31 cellular contexts compared by ENCODE assay signal in the genomic region with DNA sequence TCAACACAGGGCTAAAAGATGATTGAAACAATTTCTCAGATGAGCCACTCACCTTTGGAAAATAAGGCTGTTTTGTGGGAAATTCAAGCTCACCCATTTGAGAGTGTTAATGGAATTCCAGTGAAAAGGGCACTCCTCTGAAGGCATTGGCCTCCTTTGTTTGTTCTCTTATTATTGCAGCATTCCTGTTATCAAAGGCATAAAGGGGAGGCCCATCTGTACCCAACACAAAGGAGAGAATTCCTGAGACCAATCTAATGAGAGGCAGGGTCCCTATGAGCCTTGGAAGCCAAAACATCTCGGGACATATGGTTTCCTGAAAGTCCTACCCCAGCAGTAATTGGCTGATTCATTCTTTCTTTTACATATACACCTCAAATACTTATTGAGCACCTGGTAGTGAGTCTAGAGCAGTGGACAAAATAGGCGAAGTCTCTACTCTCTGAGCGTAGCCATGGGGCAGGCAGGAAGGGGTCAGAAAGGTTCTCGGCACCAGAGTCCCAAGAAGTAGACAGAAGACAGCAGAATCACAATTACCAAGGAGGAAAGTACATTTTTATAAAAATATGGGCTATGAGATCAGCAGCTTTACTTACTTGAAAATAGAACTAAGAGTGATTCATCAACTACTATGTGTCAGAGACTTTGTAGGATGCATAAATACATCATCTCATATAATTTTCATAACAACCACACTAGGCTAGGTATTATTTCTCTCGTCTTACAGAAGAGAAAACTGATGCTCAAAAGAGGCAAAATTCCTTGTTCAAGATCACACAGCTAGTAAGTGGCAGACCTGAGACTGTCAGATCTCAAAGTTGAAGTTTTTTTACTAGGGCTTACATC.
DNase-seq lines count a peak whose midpoint lies in the region; ATAC-seq, FAIRE-seq and TF ChIP-seq lines count a peak whose summit lies in the region.
"Had no signal": no experiment of that assay in that cellular context is flagged by ENCODE, and none has a peak within 500 bp of the region (broad histone marks: within the 10 kb centered on the region; RNA-seq: fewer than 3 reads in every experiment).

No MANE protein-coding gene starts in this region.

- H3K4me2 ChIP-seq in OCI-LY7 (ENCODE audit: low read length): no peak overlapping the region
- H3K4me2 ChIP-seq: KMS-11 had no signal

- H3K27me3 ChIP-seq in bronchial epithelial cell (ENCODE audit: control insufficient read depth, insufficient read depth, low read length) (no peaks in the 10 kb centered on the region), iPS-20b (ENCODE audit: insufficient read depth, low read length) (peaks cover 71% of the 10 kb centered on the region)
- H3K27me3 ChIP-seq: BE2C, gastroesophageal sphincter, neutrophil, Peyer's patch, SJCRH30, thyroid gland had no signal

- H3K4me3 ChIP-seq in bronchial epithelial cell (ENCODE audit: low read depth, low read length) (no peak overlapping the region), iPS-20b (ENCODE audit: low read length) (peak overlapping the region; percentile 37), OCI-LY7 (ENCODE audit: low read depth, low read length, poor library complexity, severe bottlenecking) (no peak overlapping the region)
- H3K4me3 ChIP-seq: gastroesophageal sphincter, lung, Peyer's patch, prostate gland, SJCRH30, thyroid gland had no signal

- CTCF ChIA-PET in OCI-LY7 (lab: Charles Lee; ENCODE audit: unreplicated experiment): no interaction called here

- H3K9me2 ChIP-seq in OCI-LY7 (ENCODE audit: insufficient read depth, low read length): no peaks in the 10 kb centered on the region

- H3K4me1 ChIP-seq in iPS-20b (ENCODE audit: insufficient read depth, low read length) (peaks cover 36% of the 10 kb centered on the region; the same call in 1 of the 2 replicates), OCI-LY7 (ENCODE audit: insufficient read depth, low read length, poor library complexity, severe bottlenecking) (no peaks in the 10 kb centered on the region)
- H3K4me1 ChIP-seq: BE2C, gastroesophageal sphincter, Peyer's patch, prostate gland, SJCRH30 had no signal

- ATAC-seq in HG03571 (IDR thresholded peaks at IDR 0.05; ENCODE audit: unreplicated experiment): no peak
- ATAC-seq: activated naive CD4-positive, alpha-beta T cell treated with anti-CD3 and anti-CD28 coated beads, Interleukin-2, amount 50 U/mL, for 72 hours; activated T-cell treated with anti-CD3 and anti-CD28 coated beads, Interleukin-2, amount 50 U/mL, for 4 hours; esophagus mucosa; gastroesophageal sphincter had no signal

- H3K9ac ChIP-seq in iPS-20b (ENCODE audit: low read depth, low read length): no peak overlapping the region
- H3K9ac ChIP-seq: KMS-11 had no signal

- H3K36me3 ChIP-seq in bronchial epithelial cell (ENCODE audit: control insufficient read depth, insufficient read depth, low read length) (no peaks in the 10 kb centered on the region), iPS-20b (ENCODE audit: insufficient read depth, low read depth, low read length) (no peaks in the 10 kb centered on the region), OCI-LY7 (ENCODE audit: insufficient read depth, low read length) (no peaks in the 10 kb centered on the region)
- H3K36me3 ChIP-seq: BE2C, gastroesophageal sphincter, neutrophil, Peyer's patch, prostate gland, SJCRH30, thyroid gland had no signal

- H3K79me2 ChIP-seq in OCI-LY7 (ENCODE audit: insufficient read depth, low read depth, low read length): no peaks in the 10 kb centered on the region

- no TSS peak for BruUV-seq in OCI-LY7 (replicated peaks; lab: Mats Ljungman, UMichigan)

- H3K9me3 ChIP-seq in iPS-20b (ENCODE audit: insufficient read depth, low read depth, low read length) (no peaks in the 10 kb centered on the region), OCI-LY7 (ENCODE audit: low read length) (no peaks in the 10 kb centered on the region)
- H3K9me3 ChIP-seq: BE2C, gastroesophageal sphincter, neutrophil, Peyer's patch, prostate gland, SJCRH30, thyroid gland had no signal

- H4K20me1 ChIP-seq in OCI-LY7 (ENCODE audit: insufficient read depth, low read length): no peaks in the 10 kb centered on the region

- H2AFZ ChIP-seq in OCI-LY7 (ENCODE audit: low read length): no peak overlapping the region

- no peak overlapping the region for H3K27ac ChIP-seq in iPS-20b (ENCODE audit: low read length)
- H3K27ac ChIP-seq in OCI-LY7 (ENCODE audit: low read depth, low read length, poor library complexity, severe bottlenecking): no peak overlapping the region
- H3K27ac ChIP-seq: gastroesophageal sphincter, KMS-11, neutrophil, Peyer's patch, prostate gland, SJCRH30, thyroid gland had no signal

- DNase-seq in ELF-1 (ENCODE audit: low read depth, low spot score) (peak; percentile 33), HuH-7 (ENCODE audit: low spot score) (peak; percentile 23), bronchial epithelial cell (ENCODE audit: low read depth) (peak; percentile 57), OCI-LY7 (ENCODE audit: low spot score) (no peak), NCI-H526 (lab: John Stamatoyannopoulos, UW) (no peak)
- DNase-seq in activated CD4-positive, CD25-positive, alpha-beta regulatory T cell (lab: John Stamatoyannopoulos, UW): no peak
- DNase-seq: activated CD4-positive, alpha-beta T cell treated with anti-CD3 and anti-CD28 coated beads for 48 hours; activated T-cell treated with anti-CD3 and anti-CD28 coated beads, Interleukin-2, amount 50 U/mL, for 4 hours; BE2C; cerebellar nuclear complex; DND-41; effector CD4-positive, alpha-beta T cell; kidney glomerular epithelial cell; NCI-H146; NCI-H2171; NCI-H524; Peyer's patch; SJCRH30; stimulated activated CD4-positive, alpha-beta T cell treated with anti-CD3 and anti-CD28 coated beads, Interleukin-15, amount 100 ng/mL, for 24 hours; thyroid gland had no signal

- POLR2A ChIA-PET in OCI-LY7 (lab: Charles Lee): no interaction called here

- TF ChIP-seq CTCF in bronchial epithelial cell (IDR thresholded peaks at IDR 0.05; ENCODE audit: insufficient read depth, low read length, severe bottlenecking) (no peak), OCI-LY7 (conservative IDR thresholded peaks at IDR 0.05; ENCODE audit: low read length) (no peak)

- intact Hi-C loops in OCI-LY7 (cut with micrococcal nuclease; ENCODE audit: unreplicated experiment): no loop called here

- FAIRE-seq in bronchial epithelial cell (lab: Jason Lieb, UNC): no peak
- FAIRE-seq: GM12892, GM19239 had no signal

Comparison
In these comparisons a context has a peak if more than half of its experiments do, and no peak if none do; other contexts are left out.
1. DNase-seq: peak in ELF-1 (single experiment), HuH-7 (single experiment) and bronchial epithelial cell (single experiment); none in OCI-LY7 (single experiment), activated CD4-positive, CD25-positive, alpha-beta regulatory T cell (0 of 4) and NCI-H526 (0 of 2).